In the genomic region with DNA sequence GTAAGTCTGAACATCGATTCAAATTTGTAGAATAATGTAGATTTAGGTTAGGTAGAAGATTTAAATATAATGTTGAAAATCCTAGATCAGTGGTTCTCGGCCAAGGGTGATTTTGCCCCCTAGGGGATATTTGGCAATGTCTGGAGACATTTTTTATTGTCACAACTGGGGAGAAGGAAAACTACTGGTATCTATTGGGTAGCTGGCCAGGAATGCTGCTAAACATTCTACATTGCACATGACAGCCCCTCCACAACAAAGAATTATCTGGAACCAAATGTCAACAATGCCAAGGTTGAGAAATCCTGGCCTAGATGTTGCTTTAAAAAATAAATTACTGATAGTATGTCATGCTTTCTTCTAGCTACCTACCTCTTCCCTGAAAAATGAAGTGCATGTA, we compare ENCODE assay signal across 1 cellular context.
TF ChIP-seq lines count a peak whose summit lies in the region.

No MANE protein-coding gene starts in this region.

TF ChIP-seq in HepG2, 621 proteins besides CTCF, POLR2A, EP300 and RAD21 (continued from another document and continues in another):
- TF ChIP-seq, protein P1, sequence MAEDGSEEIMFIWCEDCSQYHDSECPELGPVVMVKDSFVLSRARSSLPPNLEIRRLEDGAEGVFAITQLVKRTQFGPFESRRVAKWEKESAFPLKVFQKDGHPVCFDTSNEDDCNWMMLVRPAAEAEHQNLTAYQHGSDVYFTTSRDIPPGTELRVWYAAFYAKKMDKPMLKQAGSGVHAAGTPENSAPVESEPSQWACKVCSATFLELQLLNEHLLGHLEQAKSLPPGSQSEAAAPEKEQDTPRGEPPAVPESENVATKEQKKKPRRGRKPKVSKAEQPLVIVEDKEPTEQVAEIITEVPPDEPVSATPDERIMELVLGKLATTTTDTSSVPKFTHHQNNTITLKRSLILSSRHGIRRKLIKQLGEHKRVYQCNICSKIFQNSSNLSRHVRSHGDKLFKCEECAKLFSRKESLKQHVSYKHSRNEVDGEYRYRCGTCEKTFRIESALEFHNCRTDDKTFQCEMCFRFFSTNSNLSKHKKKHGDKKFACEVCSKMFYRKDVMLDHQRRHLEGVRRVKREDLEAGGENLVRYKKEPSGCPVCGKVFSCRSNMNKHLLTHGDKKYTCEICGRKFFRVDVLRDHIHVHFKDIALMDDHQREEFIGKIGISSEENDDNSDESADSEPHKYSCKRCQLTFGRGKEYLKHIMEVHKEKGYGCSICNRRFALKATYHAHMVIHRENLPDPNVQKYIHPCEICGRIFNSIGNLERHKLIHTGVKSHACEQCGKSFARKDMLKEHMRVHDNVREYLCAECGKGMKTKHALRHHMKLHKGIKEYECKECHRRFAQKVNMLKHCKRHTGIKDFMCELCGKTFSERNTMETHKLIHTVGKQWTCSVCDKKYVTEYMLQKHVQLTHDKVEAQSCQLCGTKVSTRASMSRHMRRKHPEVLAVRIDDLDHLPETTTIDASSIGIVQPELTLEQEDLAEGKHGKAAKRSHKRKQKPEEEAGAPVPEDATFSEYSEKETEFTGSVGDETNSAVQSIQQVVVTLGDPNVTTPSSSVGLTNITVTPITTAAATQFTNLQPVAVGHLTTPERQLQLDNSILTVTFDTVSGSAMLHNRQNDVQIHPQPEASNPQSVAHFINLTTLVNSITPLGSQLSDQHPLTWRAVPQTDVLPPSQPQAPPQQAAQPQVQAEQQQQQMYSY (CRISPR knock-in tag; IDR thresholded peaks at IDR 0.05) = no peak
- TF ChIP-seq FOXK1 (CRISPR knock-in tag; IDR thresholded peaks at IDR 0.05; ENCODE audit: borderline replicate concordance, low read depth) = peak; percentile 96
- TF ChIP-seq ZNF775 (CRISPR knock-in tag; IDR thresholded peaks at IDR 0.05; ENCODE audit: borderline replicate concordance) = no peak
- TF ChIP-seq XBP1 (CRISPR knock-in tag; IDR thresholded peaks at IDR 0.05) = no peak
- TF ChIP-seq NFKB2 (CRISPR knock-in tag; IDR thresholded peaks at IDR 0.05; ENCODE audit: borderline replicate concordance) = no peak
- TF ChIP-seq PRMT3 (CRISPR knock-in tag; IDR thresholded peaks at IDR 0.05; ENCODE audit: borderline replicate concordance, low read depth) = no peak
- TF ChIP-seq, protein P2, sequence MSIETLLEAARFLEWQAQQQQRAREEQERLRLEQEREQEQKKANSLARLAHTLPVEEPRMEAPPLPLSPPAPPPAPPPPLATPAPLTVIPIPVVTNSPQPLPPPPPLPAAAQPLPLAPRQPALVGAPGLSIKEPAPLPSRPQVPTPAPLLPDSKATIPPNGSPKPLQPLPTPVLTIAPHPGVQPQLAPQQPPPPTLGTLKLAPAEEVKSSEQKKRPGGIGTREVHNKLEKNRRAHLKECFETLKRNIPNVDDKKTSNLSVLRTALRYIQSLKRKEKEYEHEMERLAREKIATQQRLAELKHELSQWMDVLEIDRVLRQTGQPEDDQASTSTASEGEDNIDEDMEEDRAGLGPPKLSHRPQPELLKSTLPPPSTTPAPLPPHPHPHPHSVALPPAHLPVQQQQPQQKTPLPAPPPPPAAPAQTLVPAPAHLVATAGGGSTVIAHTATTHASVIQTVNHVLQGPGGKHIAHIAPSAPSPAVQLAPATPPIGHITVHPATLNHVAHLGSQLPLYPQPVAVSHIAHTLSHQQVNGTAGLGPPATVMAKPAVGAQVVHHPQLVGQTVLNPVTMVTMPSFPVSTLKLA (IDR thresholded peaks at IDR 0.05) = no peak
- no peak for TF ChIP-seq ZMAT3 (CRISPR knock-in tag; conservative IDR thresholded peaks at IDR 0.05)
- no peak for TF ChIP-seq ARID2 (CRISPR knock-in tag; IDR thresholded peaks at IDR 0.05; ENCODE audit: borderline replicate concordance)
- TF ChIP-seq RARA (CRISPR knock-in tag; IDR thresholded peaks at IDR 0.05) = peak; percentile 89
- TF ChIP-seq, protein P3, sequence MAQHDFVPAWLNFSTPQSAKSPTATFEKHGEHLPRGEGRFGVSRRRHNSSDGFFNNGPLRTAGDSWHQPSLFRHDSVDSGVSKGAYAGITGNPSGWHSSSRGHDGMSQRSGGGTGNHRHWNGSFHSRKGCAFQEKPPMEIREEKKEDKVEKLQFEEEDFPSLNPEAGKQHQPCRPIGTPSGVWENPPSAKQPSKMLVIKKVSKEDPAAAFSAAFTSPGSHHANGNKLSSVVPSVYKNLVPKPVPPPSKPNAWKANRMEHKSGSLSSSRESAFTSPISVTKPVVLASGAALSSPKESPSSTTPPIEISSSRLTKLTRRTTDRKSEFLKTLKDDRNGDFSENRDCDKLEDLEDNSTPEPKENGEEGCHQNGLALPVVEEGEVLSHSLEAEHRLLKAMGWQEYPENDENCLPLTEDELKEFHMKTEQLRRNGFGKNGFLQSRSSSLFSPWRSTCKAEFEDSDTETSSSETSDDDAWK (CRISPR knock-in tag; IDR thresholded peaks at IDR 0.05) = no peak
- peak; percentile 75; the same call in 1 of the 2 replicates for TF ChIP-seq ZNF331 (CRISPR knock-in tag; IDR thresholded peaks at IDR 0.05)
- no peak for TF ChIP-seq ZNF570 (CRISPR knock-in tag; IDR thresholded peaks at IDR 0.05; ENCODE audit: borderline replicate concordance)
- TF ChIP-seq KDM2A (CRISPR knock-in tag; IDR thresholded peaks at IDR 0.05; ENCODE audit: borderline replicate concordance, low read depth) = no peak
- TF ChIP-seq ZNF777 (CRISPR knock-in tag; IDR thresholded peaks at IDR 0.05) = no peak
- peak; percentile 85 for TF ChIP-seq BHLHE40 (IDR thresholded peaks at IDR 0.05; ENCODE audit: low read length)
- TF ChIP-seq SRSF4 (IDR thresholded peaks at IDR 0.05; ENCODE audit: low read depth, low read length, poor library complexity, severe bottlenecking) = no peak
- TF ChIP-seq MEF2D (CRISPR knock-in tag; IDR thresholded peaks at IDR 0.05) = no peak
- TF ChIP-seq, protein P4, sequence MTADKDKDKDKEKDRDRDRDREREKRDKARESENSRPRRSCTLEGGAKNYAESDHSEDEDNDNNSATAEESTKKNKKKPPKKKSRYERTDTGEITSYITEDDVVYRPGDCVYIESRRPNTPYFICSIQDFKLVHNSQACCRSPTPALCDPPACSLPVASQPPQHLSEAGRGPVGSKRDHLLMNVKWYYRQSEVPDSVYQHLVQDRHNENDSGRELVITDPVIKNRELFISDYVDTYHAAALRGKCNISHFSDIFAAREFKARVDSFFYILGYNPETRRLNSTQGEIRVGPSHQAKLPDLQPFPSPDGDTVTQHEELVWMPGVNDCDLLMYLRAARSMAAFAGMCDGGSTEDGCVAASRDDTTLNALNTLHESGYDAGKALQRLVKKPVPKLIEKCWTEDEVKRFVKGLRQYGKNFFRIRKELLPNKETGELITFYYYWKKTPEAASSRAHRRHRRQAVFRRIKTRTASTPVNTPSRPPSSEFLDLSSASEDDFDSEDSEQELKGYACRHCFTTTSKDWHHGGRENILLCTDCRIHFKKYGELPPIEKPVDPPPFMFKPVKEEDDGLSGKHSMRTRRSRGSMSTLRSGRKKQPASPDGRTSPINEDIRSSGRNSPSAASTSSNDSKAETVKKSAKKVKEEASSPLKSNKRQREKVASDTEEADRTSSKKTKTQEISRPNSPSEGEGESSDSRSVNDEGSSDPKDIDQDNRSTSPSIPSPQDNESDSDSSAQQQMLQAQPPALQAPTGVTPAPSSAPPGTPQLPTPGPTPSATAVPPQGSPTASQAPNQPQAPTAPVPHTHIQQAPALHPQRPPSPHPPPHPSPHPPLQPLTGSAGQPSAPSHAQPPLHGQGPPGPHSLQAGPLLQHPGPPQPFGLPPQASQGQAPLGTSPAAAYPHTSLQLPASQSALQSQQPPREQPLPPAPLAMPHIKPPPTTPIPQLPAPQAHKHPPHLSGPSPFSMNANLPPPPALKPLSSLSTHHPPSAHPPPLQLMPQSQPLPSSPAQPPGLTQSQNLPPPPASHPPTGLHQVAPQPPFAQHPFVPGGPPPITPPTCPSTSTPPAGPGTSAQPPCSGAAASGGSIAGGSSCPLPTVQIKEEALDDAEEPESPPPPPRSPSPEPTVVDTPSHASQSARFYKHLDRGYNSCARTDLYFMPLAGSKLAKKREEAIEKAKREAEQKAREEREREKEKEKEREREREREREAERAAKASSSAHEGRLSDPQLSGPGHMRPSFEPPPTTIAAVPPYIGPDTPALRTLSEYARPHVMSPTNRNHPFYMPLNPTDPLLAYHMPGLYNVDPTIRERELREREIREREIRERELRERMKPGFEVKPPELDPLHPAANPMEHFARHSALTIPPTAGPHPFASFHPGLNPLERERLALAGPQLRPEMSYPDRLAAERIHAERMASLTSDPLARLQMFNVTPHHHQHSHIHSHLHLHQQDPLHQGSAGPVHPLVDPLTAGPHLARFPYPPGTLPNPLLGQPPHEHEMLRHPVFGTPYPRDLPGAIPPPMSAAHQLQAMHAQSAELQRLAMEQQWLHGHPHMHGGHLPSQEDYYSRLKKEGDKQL (CRISPR knock-in tag; IDR thresholded peaks at IDR 0.05; ENCODE audit: low read depth) = peak; percentile 51; the same call in 1 of the 2 replicates
- TF ChIP-seq ZFYVE20 (CRISPR knock-in tag; IDR thresholded peaks at IDR 0.05; ENCODE audit: borderline replicate concordance, low read depth) = no peak
- no peak for TF ChIP-seq ARNT (IDR thresholded peaks at IDR 0.05)
- TF ChIP-seq ZFP62 (CRISPR knock-in tag; IDR thresholded peaks at IDR 0.05) = no peak
- TF ChIP-seq, protein P5, sequence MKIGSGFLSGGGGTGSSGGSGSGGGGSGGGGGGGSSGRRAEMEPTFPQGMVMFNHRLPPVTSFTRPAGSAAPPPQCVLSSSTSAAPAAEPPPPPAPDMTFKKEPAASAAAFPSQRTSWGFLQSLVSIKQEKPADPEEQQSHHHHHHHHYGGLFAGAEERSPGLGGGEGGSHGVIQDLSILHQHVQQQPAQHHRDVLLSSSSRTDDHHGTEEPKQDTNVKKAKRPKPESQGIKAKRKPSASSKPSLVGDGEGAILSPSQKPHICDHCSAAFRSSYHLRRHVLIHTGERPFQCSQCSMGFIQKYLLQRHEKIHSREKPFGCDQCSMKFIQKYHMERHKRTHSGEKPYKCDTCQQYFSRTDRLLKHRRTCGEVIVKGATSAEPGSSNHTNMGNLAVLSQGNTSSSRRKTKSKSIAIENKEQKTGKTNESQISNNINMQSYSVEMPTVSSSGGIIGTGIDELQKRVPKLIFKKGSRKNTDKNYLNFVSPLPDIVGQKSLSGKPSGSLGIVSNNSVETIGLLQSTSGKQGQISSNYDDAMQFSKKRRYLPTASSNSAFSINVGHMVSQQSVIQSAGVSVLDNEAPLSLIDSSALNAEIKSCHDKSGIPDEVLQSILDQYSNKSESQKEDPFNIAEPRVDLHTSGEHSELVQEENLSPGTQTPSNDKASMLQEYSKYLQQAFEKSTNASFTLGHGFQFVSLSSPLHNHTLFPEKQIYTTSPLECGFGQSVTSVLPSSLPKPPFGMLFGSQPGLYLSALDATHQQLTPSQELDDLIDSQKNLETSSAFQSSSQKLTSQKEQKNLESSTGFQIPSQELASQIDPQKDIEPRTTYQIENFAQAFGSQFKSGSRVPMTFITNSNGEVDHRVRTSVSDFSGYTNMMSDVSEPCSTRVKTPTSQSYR (CRISPR knock-in tag; IDR thresholded peaks at IDR 0.05; ENCODE audit: borderline replicate concordance) = peak; percentile 20; the same call in 1 of the 2 replicates
- TF ChIP-seq, protein P6, sequence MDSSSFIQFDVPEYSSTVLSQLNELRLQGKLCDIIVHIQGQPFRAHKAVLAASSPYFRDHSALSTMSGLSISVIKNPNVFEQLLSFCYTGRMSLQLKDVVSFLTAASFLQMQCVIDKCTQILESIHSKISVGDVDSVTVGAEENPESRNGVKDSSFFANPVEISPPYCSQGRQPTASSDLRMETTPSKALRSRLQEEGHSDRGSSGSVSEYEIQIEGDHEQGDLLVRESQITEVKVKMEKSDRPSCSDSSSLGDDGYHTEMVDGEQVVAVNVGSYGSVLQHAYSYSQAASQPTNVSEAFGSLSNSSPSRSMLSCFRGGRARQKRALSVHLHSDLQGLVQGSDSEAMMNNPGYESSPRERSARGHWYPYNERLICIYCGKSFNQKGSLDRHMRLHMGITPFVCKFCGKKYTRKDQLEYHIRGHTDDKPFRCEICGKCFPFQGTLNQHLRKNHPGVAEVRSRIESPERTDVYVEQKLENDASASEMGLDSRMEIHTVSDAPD (CRISPR knock-in tag; IDR thresholded peaks at IDR 0.05) = no peak
- TF ChIP-seq, protein P7, sequence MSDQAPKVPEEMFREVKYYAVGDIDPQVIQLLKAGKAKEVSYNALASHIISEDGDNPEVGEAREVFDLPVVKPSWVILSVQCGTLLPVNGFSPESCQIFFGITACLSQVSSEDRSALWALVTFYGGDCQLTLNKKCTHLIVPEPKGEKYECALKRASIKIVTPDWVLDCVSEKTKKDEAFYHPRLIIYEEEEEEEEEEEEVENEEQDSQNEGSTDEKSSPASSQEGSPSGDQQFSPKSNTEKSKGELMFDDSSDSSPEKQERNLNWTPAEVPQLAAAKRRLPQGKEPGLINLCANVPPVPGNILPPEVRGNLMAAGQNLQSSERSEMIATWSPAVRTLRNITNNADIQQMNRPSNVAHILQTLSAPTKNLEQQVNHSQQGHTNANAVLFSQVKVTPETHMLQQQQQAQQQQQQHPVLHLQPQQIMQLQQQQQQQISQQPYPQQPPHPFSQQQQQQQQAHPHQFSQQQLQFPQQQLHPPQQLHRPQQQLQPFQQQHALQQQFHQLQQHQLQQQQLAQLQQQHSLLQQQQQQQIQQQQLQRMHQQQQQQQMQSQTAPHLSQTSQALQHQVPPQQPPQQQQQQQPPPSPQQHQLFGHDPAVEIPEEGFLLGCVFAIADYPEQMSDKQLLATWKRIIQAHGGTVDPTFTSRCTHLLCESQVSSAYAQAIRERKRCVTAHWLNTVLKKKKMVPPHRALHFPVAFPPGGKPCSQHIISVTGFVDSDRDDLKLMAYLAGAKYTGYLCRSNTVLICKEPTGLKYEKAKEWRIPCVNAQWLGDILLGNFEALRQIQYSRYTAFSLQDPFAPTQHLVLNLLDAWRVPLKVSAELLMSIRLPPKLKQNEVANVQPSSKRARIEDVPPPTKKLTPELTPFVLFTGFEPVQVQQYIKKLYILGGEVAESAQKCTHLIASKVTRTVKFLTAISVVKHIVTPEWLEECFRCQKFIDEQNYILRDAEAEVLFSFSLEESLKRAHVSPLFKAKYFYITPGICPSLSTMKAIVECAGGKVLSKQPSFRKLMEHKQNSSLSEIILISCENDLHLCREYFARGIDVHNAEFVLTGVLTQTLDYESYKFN (CRISPR knock-in tag; conservative IDR thresholded peaks at IDR 0.05) = peak; percentile 46
- TF ChIP-seq ETV5 (CRISPR knock-in tag; IDR thresholded peaks at IDR 0.05; ENCODE audit: borderline replicate concordance) = peak; percentile 28; the same call in 1 of the 2 replicates
- TF ChIP-seq NR3C1 (CRISPR knock-in tag; IDR thresholded peaks at IDR 0.05) = no peak
- TF ChIP-seq TCF12 (IDR thresholded peaks at IDR 0.05) = no peak
- TF ChIP-seq TCF12 (CRISPR knock-in tag; IDR thresholded peaks at IDR 0.05) = no peak
- TF ChIP-seq ZNF296 (CRISPR knock-in tag; conservative IDR thresholded peaks at IDR 0.05) = no peak
- no peak for TF ChIP-seq ZNF160 (CRISPR knock-in tag; IDR thresholded peaks at IDR 0.05)
- no peak for TF ChIP-seq SIX1 (CRISPR knock-in tag; IDR thresholded peaks at IDR 0.05; ENCODE audit: borderline replicate concordance)
- TF ChIP-seq ZKSCAN1 (IDR thresholded peaks at IDR 0.05; ENCODE audit: low read length) = no peak
- no peak for TF ChIP-seq RFX3 (CRISPR knock-in tag; IDR thresholded peaks at IDR 0.05)
- TF ChIP-seq KDM5A (IDR thresholded peaks at IDR 0.05; ENCODE audit: borderline replicate concordance, low read length) = no peak
- peak; percentile 61 for TF ChIP-seq FOSL2 (CRISPR knock-in tag; IDR thresholded peaks at IDR 0.05)
- no peak for TF ChIP-seq ZNF773 (CRISPR knock-in tag; IDR thresholded peaks at IDR 0.05; ENCODE audit: borderline replicate concordance)
- no peak for TF ChIP-seq ZFP37 (CRISPR knock-in tag; IDR thresholded peaks at IDR 0.05; ENCODE audit: borderline replicate concordance)
